ENCODE assay signal across 2 cellular contexts in the genomic region with DNA sequence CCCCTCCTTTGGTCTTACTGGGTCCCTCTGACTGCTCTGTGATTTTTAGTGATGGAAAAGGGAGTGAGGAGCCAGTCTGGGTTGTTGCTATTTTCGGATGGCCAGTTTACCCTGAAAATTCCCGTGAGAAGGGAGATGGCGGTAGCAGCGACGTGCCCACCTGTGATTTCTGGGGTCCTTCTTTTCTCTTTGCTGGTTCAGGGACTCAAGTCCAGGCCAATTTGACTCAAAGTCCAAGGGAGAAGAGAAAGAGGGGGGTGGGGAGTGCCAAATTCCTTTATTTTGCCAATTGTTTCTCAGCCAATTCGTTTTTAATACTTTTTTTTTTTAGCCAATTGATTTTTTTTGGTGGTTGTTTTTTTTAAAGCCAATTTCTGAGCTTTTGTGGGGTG.
TF ChIP-seq lines count a peak whose summit lies in the region.

No MANE protein-coding gene starts in this region.

TF ChIP-seq in HepG2, 621 proteins besides CTCF, POLR2A, EP300 and RAD21 (continues in another document):
- 0 out of 2 replicates have a peak, but pooled peaks have one; percentile 48 for TF ChIP-seq ZSCAN5A (CRISPR knock-in tag; IDR thresholded peaks at IDR 0.05; ENCODE audit: borderline replicate concordance)
- no peak for TF ChIP-seq IRF2 (CRISPR knock-in tag; IDR thresholded peaks at IDR 0.05)
- TF ChIP-seq, protein P1, sequence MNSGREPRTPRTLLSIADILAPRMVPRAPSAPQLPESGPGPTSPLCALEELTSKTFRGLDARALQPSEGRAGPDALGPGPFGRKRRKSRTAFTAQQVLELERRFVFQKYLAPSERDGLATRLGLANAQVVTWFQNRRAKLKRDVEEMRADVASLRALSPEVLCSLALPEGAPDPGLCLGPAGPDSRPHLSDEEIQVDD (CRISPR knock-in tag; IDR thresholded peaks at IDR 0.05; ENCODE audit: borderline replicate concordance): no peak
- TF ChIP-seq ZNF451 (CRISPR knock-in tag; IDR thresholded peaks at IDR 0.05): no peak
- no peak for TF ChIP-seq KMT2A (CRISPR knock-in tag; IDR thresholded peaks at IDR 0.05)
- peak; percentile 65; the same call in 1 of the 2 replicates for TF ChIP-seq ZBTB33 (CRISPR knock-in tag; IDR thresholded peaks at IDR 0.05)
- TF ChIP-seq ZNF709 (CRISPR knock-in tag; IDR thresholded peaks at IDR 0.05): no peak
- TF ChIP-seq, protein P2, sequence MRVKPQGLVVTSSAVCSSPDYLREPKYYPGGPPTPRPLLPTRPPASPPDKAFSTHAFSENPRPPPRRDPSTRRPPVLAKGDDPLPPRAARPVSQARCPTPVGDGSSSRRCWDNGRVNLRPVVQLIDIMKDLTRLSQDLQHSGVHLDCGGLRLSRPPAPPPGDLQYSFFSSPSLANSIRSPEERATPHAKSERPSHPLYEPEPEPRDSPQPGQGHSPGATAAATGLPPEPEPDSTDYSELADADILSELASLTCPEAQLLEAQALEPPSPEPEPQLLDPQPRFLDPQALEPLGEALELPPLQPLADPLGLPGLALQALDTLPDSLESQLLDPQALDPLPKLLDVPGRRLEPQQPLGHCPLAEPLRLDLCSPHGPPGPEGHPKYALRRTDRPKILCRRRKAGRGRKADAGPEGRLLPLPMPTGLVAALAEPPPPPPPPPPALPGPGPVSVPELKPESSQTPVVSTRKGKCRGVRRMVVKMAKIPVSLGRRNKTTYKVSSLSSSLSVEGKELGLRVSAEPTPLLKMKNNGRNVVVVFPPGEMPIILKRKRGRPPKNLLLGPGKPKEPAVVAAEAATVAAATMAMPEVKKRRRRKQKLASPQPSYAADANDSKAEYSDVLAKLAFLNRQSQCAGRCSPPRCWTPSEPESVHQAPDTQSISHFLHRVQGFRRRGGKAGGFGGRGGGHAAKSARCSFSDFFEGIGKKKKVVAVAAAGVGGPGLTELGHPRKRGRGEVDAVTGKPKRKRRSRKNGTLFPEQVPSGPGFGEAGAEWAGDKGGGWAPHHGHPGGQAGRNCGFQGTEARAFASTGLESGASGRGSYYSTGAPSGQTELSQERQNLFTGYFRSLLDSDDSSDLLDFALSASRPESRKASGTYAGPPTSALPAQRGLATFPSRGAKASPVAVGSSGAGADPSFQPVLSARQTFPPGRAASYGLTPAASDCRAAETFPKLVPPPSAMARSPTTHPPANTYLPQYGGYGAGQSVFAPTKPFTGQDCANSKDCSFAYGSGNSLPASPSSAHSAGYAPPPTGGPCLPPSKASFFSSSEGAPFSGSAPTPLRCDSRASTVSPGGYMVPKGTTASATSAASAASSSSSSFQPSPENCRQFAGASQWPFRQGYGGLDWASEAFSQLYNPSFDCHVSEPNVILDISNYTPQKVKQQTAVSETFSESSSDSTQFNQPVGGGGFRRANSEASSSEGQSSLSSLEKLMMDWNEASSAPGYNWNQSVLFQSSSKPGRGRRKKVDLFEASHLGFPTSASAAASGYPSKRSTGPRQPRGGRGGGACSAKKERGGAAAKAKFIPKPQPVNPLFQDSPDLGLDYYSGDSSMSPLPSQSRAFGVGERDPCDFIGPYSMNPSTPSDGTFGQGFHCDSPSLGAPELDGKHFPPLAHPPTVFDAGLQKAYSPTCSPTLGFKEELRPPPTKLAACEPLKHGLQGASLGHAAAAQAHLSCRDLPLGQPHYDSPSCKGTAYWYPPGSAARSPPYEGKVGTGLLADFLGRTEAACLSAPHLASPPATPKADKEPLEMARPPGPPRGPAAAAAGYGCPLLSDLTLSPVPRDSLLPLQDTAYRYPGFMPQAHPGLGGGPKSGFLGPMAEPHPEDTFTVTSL (CRISPR knock-in tag; IDR thresholded peaks at IDR 0.05; ENCODE audit: borderline replicate concordance): 0 out of 2 replicates have a peak, but pooled peaks have one; percentile 47

TF ChIP-seq in liver, 16 proteins besides CTCF, POLR2A, EP300 and RAD21:
- no peak for TF ChIP-seq FOXA2 (IDR thresholded peaks at IDR 0.05)
- peak; percentile 11 to 32 for TF ChIP-seq HNF4A (conservative IDR thresholded peaks at IDR 0.05)
- no peak for TF ChIP-seq YY1 (IDR thresholded peaks at IDR 0.05)
